ENCODE assay signal across 8 cellular contexts in the genomic region with DNA sequence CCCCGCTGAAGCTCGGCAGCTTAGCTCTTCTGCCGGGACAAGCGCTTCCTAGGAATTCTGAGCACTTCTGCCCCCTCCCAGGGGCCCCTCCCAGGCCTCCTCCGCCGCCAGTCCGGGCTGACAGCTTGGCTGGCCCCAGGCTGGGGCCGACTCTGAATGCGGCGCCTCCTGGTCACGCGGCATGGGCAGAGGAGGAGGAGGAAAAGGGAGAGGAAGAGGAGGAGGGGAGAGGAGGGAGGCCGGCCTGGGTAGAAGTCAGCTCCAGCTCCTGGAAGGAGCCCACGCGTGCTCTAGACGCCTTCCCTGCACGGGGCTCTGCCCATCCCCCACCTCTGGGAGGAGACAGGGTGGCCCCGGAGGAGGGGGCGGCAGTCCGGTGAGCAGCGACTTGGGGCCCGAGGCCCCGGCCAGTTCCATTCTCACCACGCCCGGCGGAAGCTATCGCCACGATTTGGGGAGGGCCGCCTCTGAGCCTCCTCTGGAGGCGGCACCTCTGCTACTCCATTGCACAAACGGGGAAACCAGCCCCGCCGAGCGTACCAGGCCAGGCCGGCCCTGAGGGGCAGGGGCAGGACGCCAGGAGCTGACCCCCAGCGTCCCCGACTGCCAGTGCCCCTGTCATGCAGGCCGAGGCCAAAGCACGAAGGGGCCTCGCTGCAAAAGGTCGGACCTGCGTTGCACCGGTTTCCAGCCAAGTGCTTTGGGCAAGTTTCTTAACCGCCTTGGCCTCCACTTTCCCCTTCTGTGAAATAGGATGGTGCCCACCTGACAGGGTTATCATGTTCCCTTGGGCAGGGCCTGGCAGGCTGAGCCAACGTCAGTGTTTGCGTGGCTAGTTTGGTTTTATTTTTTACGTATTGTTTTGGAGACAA. TPM values are rescaled to one million over a fixed set of nuclear protein-coding genes. Genes with fewer than 3 reads are reported as not detected.
DNase-seq lines count a peak whose midpoint lies in the region; ATAC-seq, FAIRE-seq and TF ChIP-seq lines count a peak whose summit lies in the region.

No MANE protein-coding gene starts in this region.

- CTCF ChIA-PET in T-cell (lab: Charles Lee), result interaction anchor here (0.6 to 0.8 kb wide), 2 partner anchors 40 to 152 kb away, joined by 4 read pairs; no protein-coding TSS in a partner anchor

- no peak overlapping the region for H3K9ac ChIP-seq in fibroblast of lung (ENCODE audit: insufficient read depth, low read length)

- H3K4me1 ChIP-seq in fibroblast of lung (ENCODE audit: control insufficient read depth, extremely low read depth, insufficient read depth, low read length), result peaks cover 2% of the 10 kb centered on the region

- FAIRE-seq in frontal cortex (lab: Jason Lieb, UNC), result no peak

- TF ChIP-seq CTCF in fibroblast of lung (conservative IDR thresholded peaks at IDR 0.05 in 1 of 2, IDR thresholded peaks at IDR 0.05 in 1 of 2; ENCODE audit: low read depth in 1 of 2, low read length in 2 of 2), result no peak

- POLR2A ChIA-PET in T-cell (lab: Charles Lee), result interaction anchor here in 1 of 2 donors (1.0 kb wide), 1 partner anchor 237 kb away, joined by 3 read pairs; the partner anchor contains the start of gene POP4

- no peaks in the 10 kb centered on the region for H3K9me3 Mint-ChIP-seq in T-cell

- ATAC-seq in GM18870 (IDR thresholded peaks at IDR 0.05; ENCODE audit: unreplicated experiment), result peak; percentile 3
- ATAC-seq in T-cell (replicated peaks in 1 of 4), result no peak
- ATAC-seq in HG03354 (IDR thresholded peaks at IDR 0.05; ENCODE audit: poor library complexity, severe bottlenecking, unreplicated experiment), result no peak
- no peak for ATAC-seq in GM18868 (IDR thresholded peaks at IDR 0.05; ENCODE audit: unreplicated experiment)

- H3K36me3 ChIP-seq in fibroblast of lung (ENCODE audit: control insufficient read depth, insufficient read depth, low read length), result no peaks in the 10 kb centered on the region

- H3K4me2 ChIP-seq in fibroblast of lung (ENCODE audit: extremely low read depth, insufficient read depth, low read length), result peak overlapping the region; percentile 51

- H3K9me3 ChIP-seq in fibroblast of lung (ENCODE audit: control insufficient read depth, insufficient read depth, low read depth, low read length), result no peaks in the 10 kb centered on the region

- DNase-seq in T-cell, result peak in 6 of 34 experiments; percentile 4 to 28 (median 17)
- peak in 1 of 2 donors; percentile 12 for DNase-seq in fibroblast of lung (ENCODE audit: low read depth in 2 of 2)
- DNase-seq in occipital lobe (lab: John Stamatoyannopoulos, UW), result peak; percentile 6
- no peak for DNase-seq in frontal cortex (ENCODE audit: low spot score in 2 of 2)
- no peak for DNase-seq in NCI-H2196 treated with DMSO at 0.1 percent for 48 hours (lab: John Stamatoyannopoulos, UW; ENCODE audit: unreplicated experiment)

- H3K79me2 ChIP-seq in fibroblast of lung (ENCODE audit: control insufficient read depth, insufficient read depth, low read length), result no peaks in the 10 kb centered on the region

- H3K4me3 Mint-ChIP-seq in T-cell, result peak overlapping the region; percentile 76 to 99 (median 80)

- H3K27ac Mint-ChIP-seq in T-cell, result peak overlapping the region; percentile 80 to 85

- peak overlapping the region in 1 of 4 experiments; percentile 36 for H3K4me3 ChIP-seq in fibroblast of lung (replicated peaks in 1 of 4; ENCODE audit: control extremely low read depth in 1 of 4, insufficient read depth in 1 of 4, low read depth in 3 of 4, low read length in 4 of 4)

- H3K4me1 Mint-ChIP-seq in T-cell, result peaks cover 15 to 18% (median 16%) of the 10 kb centered on the region in 3 donors

- H3K27me3 ChIP-seq in fibroblast of lung (ENCODE audit: control insufficient read depth, insufficient read depth, low read length), result peaks cover 12% of the 10 kb centered on the region

- no peaks in the 10 kb centered on the region for H3K36me3 Mint-ChIP-seq in T-cell

- no peaks in the 10 kb centered on the region for H4K20me1 ChIP-seq in fibroblast of lung (ENCODE audit: control insufficient read depth, extremely low read depth, insufficient read depth, low read length)

- H3K27ac ChIP-seq in fibroblast of lung (ENCODE audit: insufficient read depth, low read length), result no peak overlapping the region

- H3K27me3 Mint-ChIP-seq in T-cell, result no peaks in the 10 kb centered on the region

- no peak overlapping the region for H2AFZ ChIP-seq in fibroblast of lung (ENCODE audit: low read length)

RNA-seq across cellular contexts. Expression of gene CCNE1, which starts 31.6 kb away (rescaled TPM):
- 10 to 100 TPM in 1 of 5 donors, 1 to 10 TPM in 4; 4.1 to 10.1 (median 6.0) TPM for total RNA-seq in T-cell
- 3.9 and 4.8 TPM in 2 replicates for total RNA-seq in fibroblast of lung
- polyA plus RNA-seq in fibroblast of lung, result 5.3 and 9.3 TPM in 2 replicates
- 3.0 and 6.0 TPM in 2 replicates for polyA plus RNA-seq in fibroblast of lung (2012)
- 1.4 TPM in 1 of 2 replicates, not detected in the other for polyA minus RNA-seq in fibroblast of lung (ENCODE audit: low replicate concordance)
- 1.1 TPM for total RNA-seq in occipital lobe
- 1.6 TPM for total RNA-seq in frontal cortex
